In the genomic region with DNA sequence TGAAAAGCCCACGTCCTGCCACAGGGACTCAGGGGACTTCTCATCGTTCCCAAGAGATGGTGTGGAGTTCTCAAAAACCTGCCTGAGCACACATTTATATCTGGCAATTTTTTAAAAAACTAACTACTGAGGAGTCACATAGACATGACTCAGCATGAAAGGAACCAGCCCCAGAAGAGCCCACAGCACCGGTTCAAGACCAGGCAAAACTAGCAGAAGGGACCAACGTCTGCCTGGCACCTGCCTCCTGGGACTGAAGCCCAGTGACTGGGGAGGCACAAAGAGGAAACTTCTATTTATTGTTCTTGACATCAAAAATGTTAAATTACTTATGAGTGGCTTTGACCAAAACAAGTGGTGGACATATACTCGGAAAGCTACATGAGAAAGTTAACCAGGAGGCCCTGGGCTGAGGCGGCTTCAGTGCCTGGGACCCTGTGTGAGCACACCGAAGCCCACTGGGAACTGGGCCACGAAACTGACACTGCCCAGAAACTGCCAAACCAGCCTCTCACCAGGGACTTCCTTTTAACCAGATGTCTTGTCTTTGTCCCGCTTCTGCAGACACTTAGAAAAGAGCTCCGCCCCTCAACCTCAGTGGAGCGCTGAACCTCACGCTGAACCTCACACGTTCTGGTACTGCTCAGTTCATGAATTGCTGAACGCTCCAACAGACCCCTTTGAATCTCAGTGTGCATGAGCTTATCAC, we compare ENCODE assay signal across 15 cellular contexts. TPM values are rescaled to one million over a fixed set of nuclear protein-coding genes. Genes with fewer than 3 reads are reported as not detected.
DNase-seq lines count a peak whose midpoint lies in the region; ATAC-seq lines count a peak whose summit lies in the region.
"Had no signal": no experiment of that assay in that cellular context is flagged by ENCODE, and none has a peak within 500 bp of the region (broad histone marks: within the 10 kb centered on the region; RNA-seq: fewer than 3 reads in every experiment).

No MANE protein-coding gene starts in this region.

- peaks cover 14 to 17% (median 14%) of the 10 kb centered on the region in 3 donors for H3K4me1 Mint-ChIP-seq in IgD-negative memory B cell
- H3K4me1 Mint-ChIP-seq in central memory CD8-positive, alpha-beta T cell, result peaks cover 5% of the 10 kb centered on the region
- H3K4me1 Mint-ChIP-seq: WTC11 had no signal

- peak overlapping the region in 2 of 4 donors; percentile 40 to 76 for H3K4me3 Mint-ChIP-seq in IgD-negative memory B cell
- no peak overlapping the region for H3K4me3 Mint-ChIP-seq in central memory CD8-positive, alpha-beta T cell
- H3K4me3 Mint-ChIP-seq: dendritic cell treated with granulocyte-macrophage colony-stimulating factor and Interleukin-4, amounts not matched to agents 40 ng/mL and 50 ng/mL, for 4 days; WTC11 had no signal

- H3K27ac Mint-ChIP-seq in IgD-negative memory B cell, result peak overlapping the region; percentile 22 to 59 (median 48)
- peak overlapping the region; percentile 29 for H3K27ac Mint-ChIP-seq in central memory CD8-positive, alpha-beta T cell (ENCODE audit: low read depth)
- H3K27ac Mint-ChIP-seq: WTC11 had no signal

- H3K27me3 Mint-ChIP-seq in IgD-negative memory B cell, result no peaks in the 10 kb centered on the region
- no peaks in the 10 kb centered on the region for H3K27me3 Mint-ChIP-seq in central memory CD8-positive, alpha-beta T cell

- H3K36me3 Mint-ChIP-seq in IgD-negative memory B cell, result peaks cover 2% of the 10 kb centered on the region
- H3K36me3 Mint-ChIP-seq in central memory CD8-positive, alpha-beta T cell (ENCODE audit: insufficient read depth), result peaks cover 35% of the 10 kb centered on the region
- H3K36me3 Mint-ChIP-seq: WTC11 had no signal

- ATAC-seq in central memory CD8-positive, alpha-beta T cell (replicated peaks; ENCODE audit: extremely low read depth, poor library complexity, severe bottlenecking), result peak; percentile 12
- ATAC-seq in HG03280 (IDR thresholded peaks at IDR 0.05; ENCODE audit: unreplicated experiment), result no peak
- ATAC-seq: left lung, WTC11 had no signal

- no peaks in the 10 kb centered on the region for H3K9me3 Mint-ChIP-seq in IgD-negative memory B cell
- no peaks in the 10 kb centered on the region for H3K9me3 Mint-ChIP-seq in central memory CD8-positive, alpha-beta T cell
- H3K9me3 Mint-ChIP-seq: dendritic cell treated with granulocyte-macrophage colony-stimulating factor and Interleukin-4, amounts not matched to agents 40 ng/mL and 50 ng/mL, for 4 days; WTC11 had no signal

- intact Hi-C loops in posterior vena cava (cut with DNase I), result no loop called here

- DNase-seq in SIG-M5 treated with dmso at 0.1 percent for 504 hours (lab: John Stamatoyannopoulos, UW; ENCODE audit: unreplicated experiment) (peak; percentile 4), SIG-M5 (lab: John Stamatoyannopoulos, UW) (no peak), posterior vena cava (ENCODE audit: low spot score) (peak; percentile 68), NCI-H446 treated with DMSO at 0.1 percent for 48 hours (lab: John Stamatoyannopoulos, UW) (no peak), Kasumi-1 (lab: John Stamatoyannopoulos, UW) (no peak)
- no peak for DNase-seq in central memory CD8-positive, alpha-beta T cell (ENCODE audit: low spot score in 2 of 2)
- DNase-seq: activated T-cell treated with anti-CD3 and anti-CD28 coated beads for 4 hours, esophagus squamous epithelium, sigmoid colon had no signal

RNA-seq across cellular contexts. Expression of a gene that starts 25.7 kb away (rescaled TPM):
- polyA plus RNA-seq in IgD-negative memory B cell, result 1.1 TPM
- 1 to 10 TPM; 1.2 to 1.9 TPM for total RNA-seq in posterior vena cava
- total RNA-seq: esophagus squamous epithelium had no signal
- polyA plus RNA-seq: neural cell had no signal

Comparison
In these comparisons a context has a peak if more than half of its experiments do, and no peak if none do; other contexts are left out.
1. DNase-seq: peak in SIG-M5 treated with dmso at 0.1 percent for 504 hours (single experiment) and posterior vena cava (single experiment); none in SIG-M5 (single experiment), central memory CD8-positive, alpha-beta T cell (0 of 2), NCI-H446 treated with DMSO at 0.1 percent for 48 hours (single experiment) and Kasumi-1 (0 of 2).